In genomic region chr19:37104135-37104534, GRCh38 we compare ENCODE assay signal across 1 cellular context.
A peak's percentile ranks its signal among the peaks of the same experiment; 100 is the strongest.
TF ChIP-seq lines count a peak whose summit lies in the region.
"Not testable (repeated sequence)": the region's sequence is repeated elsewhere in the genome, so short reads cannot be mapped to it uniquely, and the experiment has no call there.

No MANE protein-coding gene starts in this region.

- CTCF ChIA-PET in HEK293 (lab: Yijun Ruan, JAX) = not testable (repeated sequence)

- not testable (repeated sequence) for H3K4me3 ChIP-seq in HEK293 (ENCODE audit: low read depth, low read length)

- POLR2A ChIA-PET in HEK293 (lab: Yijun Ruan, JAX) = not testable (repeated sequence)

- H3K27ac ChIP-seq in HEK293 (ENCODE audit: extremely low read depth, low read depth, low read length) = not testable (repeated sequence)

- H3K4me1 ChIP-seq in HEK293 (ENCODE audit: control insufficient read depth, insufficient read depth, low read length) = not testable (repeated sequence)

- peaks cover 22% of the 10 kb centered on the region for H3K9me3 ChIP-seq in HEK293 (ENCODE audit: control insufficient read depth, insufficient read depth, low read depth, low read length)

- H3K36me3 ChIP-seq in HEK293 (ENCODE audit: control insufficient read depth in 2 of 2, insufficient read depth in 1 of 2, low read length in 2 of 2) = peaks cover 51 to 67% of the 10 kb centered on the region in 2 experiments

- TF ChIP-seq CTCF in HEK293 (tag by site-specific recombination; IDR thresholded peaks at IDR 0.05) = not testable (repeated sequence)

TF ChIP-seq in HEK293, 187 proteins besides CTCF, POLR2A, EP300 and RAD21:
- TF ChIP-seq ZNF146 (tag by site-specific recombination; IDR thresholded peaks at IDR 0.05) = peak; percentile 94
- TF ChIP-seq, protein P1, sequence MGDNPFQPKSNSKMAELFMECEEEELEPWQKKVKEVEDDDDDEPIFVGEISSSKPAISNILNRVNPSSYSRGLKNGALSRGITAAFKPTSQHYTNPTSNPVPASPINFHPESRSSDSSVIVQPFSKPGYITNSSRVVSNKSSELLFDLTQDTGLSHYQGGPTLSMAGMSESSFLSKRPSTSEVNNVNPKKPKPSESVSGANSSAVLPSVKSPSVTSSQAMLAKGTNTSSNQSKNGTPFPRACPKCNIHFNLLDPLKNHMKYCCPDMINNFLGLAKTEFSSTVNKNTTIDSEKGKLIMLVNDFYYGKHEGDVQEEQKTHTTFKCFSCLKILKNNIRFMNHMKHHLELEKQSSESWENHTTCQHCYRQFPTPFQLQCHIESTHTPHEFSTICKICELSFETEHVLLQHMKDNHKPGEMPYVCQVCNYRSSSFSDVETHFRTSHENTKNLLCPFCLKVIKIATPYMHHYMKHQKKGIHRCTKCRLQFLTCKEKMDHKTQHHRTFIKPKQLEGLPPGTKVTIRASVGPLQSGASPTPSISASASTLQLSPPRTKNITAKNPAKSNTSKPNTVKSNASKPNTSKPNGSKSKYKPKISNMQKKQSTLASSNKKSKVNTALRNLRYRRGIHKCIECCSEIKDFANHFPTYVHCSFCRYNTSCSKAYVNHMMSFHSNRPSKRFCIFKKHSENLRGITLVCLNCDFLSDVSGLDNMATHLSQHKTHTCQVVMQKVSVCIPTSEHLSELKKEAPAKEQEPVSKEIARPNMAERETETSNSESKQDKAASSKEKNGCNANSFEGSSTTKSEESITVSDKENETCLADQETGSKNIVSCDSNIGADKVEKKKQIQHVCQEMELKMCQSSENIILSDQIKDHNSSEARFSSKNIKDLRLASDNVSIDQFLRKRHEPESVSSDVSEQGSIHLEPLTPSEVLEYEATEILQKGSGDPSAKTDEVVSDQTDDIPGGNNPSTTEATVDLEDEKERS (tag by site-specific recombination; IDR thresholded peaks at IDR 0.05) = peak; percentile 17; the same call in 1 of the 2 replicates
